23 cellular contexts compared by ENCODE assay signal in the genomic region with DNA sequence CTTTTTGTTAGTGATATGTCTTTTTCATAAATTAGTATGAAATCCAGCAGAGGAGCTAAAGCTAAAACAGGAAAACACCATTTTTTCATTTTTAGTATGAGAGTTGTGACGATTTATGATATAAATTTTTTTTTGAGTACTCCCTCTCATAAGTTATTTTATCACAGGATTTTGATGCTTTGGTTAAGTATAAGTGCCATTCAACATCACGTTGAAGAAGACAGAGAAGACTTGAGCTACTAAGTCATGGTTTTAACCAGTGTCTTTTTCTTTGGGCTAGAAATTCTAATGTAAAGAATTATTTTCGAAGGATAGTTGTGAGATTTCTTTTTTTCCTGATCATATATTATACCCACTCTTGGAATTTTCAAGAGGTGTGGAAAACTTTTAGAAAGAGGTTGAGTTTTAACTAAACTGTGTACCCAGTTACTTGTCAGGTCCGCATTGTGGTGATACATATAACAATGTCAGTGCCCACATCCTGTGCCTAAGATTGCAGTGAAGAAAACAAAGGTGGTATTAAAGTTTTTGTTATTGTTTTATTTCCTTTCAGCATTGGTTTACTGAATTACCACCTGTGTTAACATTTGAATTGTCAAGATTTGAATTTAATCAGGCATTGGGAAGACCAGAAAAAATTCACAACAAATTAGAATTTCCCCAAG.
DNase-seq lines count a peak whose midpoint lies in the region; ATAC-seq and TF ChIP-seq lines count a peak whose summit lies in the region.
"Had no signal": no experiment of that assay in that cellular context is flagged by ENCODE, and none has a peak within 500 bp of the region (broad histone marks: within the 10 kb centered on the region; RNA-seq: fewer than 3 reads in every experiment).

No MANE protein-coding gene starts in this region.

- TF ChIP-seq POLR2A in esophagus squamous epithelium (IDR thresholded peaks at IDR 0.05) = no peak

- no peak for DNase-seq in activated T-cell treated with anti-CD3 and anti-CD28 coated beads, Interleukin-2, amount 50 U/mL, for 4 hours
- no peak for DNase-seq in activated T-cell treated with anti-CD3 and anti-CD28 coated beads, Interleukin-2, amount 50 U/mL, for 48 hours
- DNase-seq in Jurkat, Clone E6-1 (ENCODE audit: low read depth, low spot score) = peak; percentile 51
- DNase-seq in activated naive CD8-positive, alpha-beta T cell treated with anti-CD3 and anti-CD28 coated beads for 36 hours = no peak
- no peak for DNase-seq in natural killer cell treated with Interleukin-12 subunit alpha and Interleukin-12 subunit beta and Interleukin-15 and Interleukin-18, amount 100 ng/mL, for 72 hours (ENCODE audit: low spot score)
- DNase-seq in GF-D8 (lab: John Stamatoyannopoulos, UW) (no peak), esophagus squamous epithelium (lab: John Stamatoyannopoulos, UW) (no peak)
- DNase-seq: activated effector memory CD4-positive, alpha-beta T cell treated with Interleukin-2 at 50 U/mL for 16 hours; cerebellar nuclear complex; EL; foreskin fibroblast; GOT3; IMR-90; left lung; NCI-H1417; NCI-H2107; posterior cingulate gyrus; sigmoid colon had no signal

- peak overlapping the region; percentile 40 for H3K4me3 Mint-ChIP-seq in activated T-cell treated with anti-CD3 and anti-CD28 coated beads, Interleukin-2, amount 50 U/mL, for 4 hours
- H3K4me3 Mint-ChIP-seq in activated naive CD8-positive, alpha-beta T cell treated with anti-CD3 and anti-CD28 coated beads for 36 hours = peak overlapping the region; percentile 8
- peak overlapping the region; percentile 19 for H3K4me3 Mint-ChIP-seq in natural killer cell treated with Interleukin-12 subunit alpha and Interleukin-12 subunit beta and Interleukin-15 and Interleukin-18, amount 100 ng/mL, for 72 hours
- H3K4me3 Mint-ChIP-seq: mesothelial cell of epicardium, neural crest cell had no signal

- H3K4me1 ChIP-seq in esophagus squamous epithelium = no peaks in the 10 kb centered on the region

- H3K27me3 ChIP-seq in esophagus squamous epithelium = no peaks in the 10 kb centered on the region
- H3K27me3 ChIP-seq: left lung, sigmoid colon, SJSA1 had no signal

- intact Hi-C loops in esophagus squamous epithelium (cut with DNase I) = loop anchor here (10.0 kb wide), 1 partner anchor 89 kb away; no protein-coding TSS in a partner anchor

- H3K9me3 Mint-ChIP-seq in activated T-cell treated with anti-CD3 and anti-CD28 coated beads, Interleukin-2, amount 50 U/mL, for 4 hours = no peaks in the 10 kb centered on the region
- H3K9me3 Mint-ChIP-seq in activated naive CD8-positive, alpha-beta T cell treated with anti-CD3 and anti-CD28 coated beads for 36 hours = no peaks in the 10 kb centered on the region
- H3K9me3 Mint-ChIP-seq in natural killer cell treated with Interleukin-12 subunit alpha and Interleukin-12 subunit beta and Interleukin-15 and Interleukin-18, amount 100 ng/mL, for 72 hours = no peaks in the 10 kb centered on the region
- H3K9me3 Mint-ChIP-seq: mesothelial cell of epicardium, neural crest cell had no signal

- H3K27me3 Mint-ChIP-seq in activated T-cell treated with anti-CD3 and anti-CD28 coated beads, Interleukin-2, amount 50 U/mL, for 4 hours (ENCODE audit: low read depth) = no peaks in the 10 kb centered on the region
- no peaks in the 10 kb centered on the region for H3K27me3 Mint-ChIP-seq in activated naive CD8-positive, alpha-beta T cell treated with anti-CD3 and anti-CD28 coated beads for 36 hours
- no peaks in the 10 kb centered on the region for H3K27me3 Mint-ChIP-seq in natural killer cell treated with Interleukin-12 subunit alpha and Interleukin-12 subunit beta and Interleukin-15 and Interleukin-18, amount 100 ng/mL, for 72 hours

- peak in 1 of 2 donors; percentile 67 for ATAC-seq in activated T-cell treated with anti-CD3 and anti-CD28 coated beads, Interleukin-2, amount 50 U/mL, for 4 hours
- peak in 1 of 2 donors; percentile 74 for ATAC-seq in natural killer cell treated with Interleukin-12 subunit alpha and Interleukin-12 subunit beta and Interleukin-15 and Interleukin-18, amount 100 ng/mL, for 72 hours
- no peak for ATAC-seq in HG02852 (IDR thresholded peaks at IDR 0.05; ENCODE audit: unreplicated experiment)
- ATAC-seq: left lung had no signal

- WGBS in esophagus squamous epithelium, 2 donors = 88 to 89% methylated on average over 4 of the region's 4 CpGs

- no peak overlapping the region for H3K27ac ChIP-seq in esophagus squamous epithelium
- H3K27ac ChIP-seq: left lung, sigmoid colon, SJSA1, VCaP had no signal

- peaks cover 28% of the 10 kb centered on the region for H3K4me1 Mint-ChIP-seq in activated T-cell treated with anti-CD3 and anti-CD28 coated beads, Interleukin-2, amount 50 U/mL, for 4 hours (ENCODE audit: low read depth)
- peaks cover 26% of the 10 kb centered on the region for H3K4me1 Mint-ChIP-seq in activated naive CD8-positive, alpha-beta T cell treated with anti-CD3 and anti-CD28 coated beads for 36 hours
- H3K4me1 Mint-ChIP-seq in natural killer cell treated with Interleukin-12 subunit alpha and Interleukin-12 subunit beta and Interleukin-15 and Interleukin-18, amount 100 ng/mL, for 72 hours (ENCODE audit: low read depth in 2 of 2) = peaks cover 17 to 24% of the 10 kb centered on the region in 2 donors
- H3K4me1 Mint-ChIP-seq: neural crest cell had no signal

- H3K36me3 ChIP-seq in esophagus squamous epithelium = peaks cover 0 to 52% (median 0%) of the 10 kb centered on the region in 3 donors

- H3K9me3 ChIP-seq in esophagus squamous epithelium = no peaks in the 10 kb centered on the region
- H3K9me3 ChIP-seq: left lung, sigmoid colon, SJSA1 had no signal

- TF ChIP-seq CTCF in esophagus squamous epithelium (IDR thresholded peaks at IDR 0.05) = no peak

- peaks cover 28% of the 10 kb centered on the region for H3K36me3 Mint-ChIP-seq in activated T-cell treated with anti-CD3 and anti-CD28 coated beads, Interleukin-2, amount 50 U/mL, for 4 hours (ENCODE audit: insufficient read depth)
- H3K36me3 Mint-ChIP-seq in activated naive CD8-positive, alpha-beta T cell treated with anti-CD3 and anti-CD28 coated beads for 36 hours = peaks cover 31% of the 10 kb centered on the region
- H3K36me3 Mint-ChIP-seq in natural killer cell treated with Interleukin-12 subunit alpha and Interleukin-12 subunit beta and Interleukin-15 and Interleukin-18, amount 100 ng/mL, for 72 hours = no peaks in the 10 kb centered on the region

- H3K27ac Mint-ChIP-seq in activated naive CD8-positive, alpha-beta T cell treated with anti-CD3 and anti-CD28 coated beads for 36 hours = peak overlapping the region; percentile 74
- H3K27ac Mint-ChIP-seq in natural killer cell treated with Interleukin-12 subunit alpha and Interleukin-12 subunit beta and Interleukin-15 and Interleukin-18, amount 100 ng/mL, for 72 hours = peak overlapping the region; percentile 28 to 60

- no peak overlapping the region for H3K4me3 ChIP-seq in Jurkat, Clone E6-1 (ENCODE audit: low read length)
- no peak overlapping the region for H3K4me3 ChIP-seq in esophagus squamous epithelium
- H3K4me3 ChIP-seq: left lung, sigmoid colon, SJSA1 had no signal
